ENCODE assay signal across 35 cellular contexts in genomic region chr22:20384171-20384570, GRCh38. TPM values are rescaled to one million over a fixed set of nuclear protein-coding genes. Genes with fewer than 3 reads are reported as not detected.
A peak's percentile ranks its signal among the peaks of the same experiment; 100 is the strongest.
DNase-seq lines count a peak whose midpoint lies in the region; ATAC-seq, FAIRE-seq and TF ChIP-seq lines count a peak whose summit lies in the region.
"Had no signal": no experiment of that assay in that cellular context is flagged by ENCODE, and none has a peak within 500 bp of the region (broad histone marks: within the 10 kb centered on the region; RNA-seq: fewer than 3 reads in every experiment).

No MANE protein-coding gene starts in this region.

- FAIRE-seq in astrocyte (lab: Jason Lieb, UNC), result no peak
- no peak for FAIRE-seq in K562 (lab: Jason Lieb, UNC)
- FAIRE-seq: A204.1, A549, D721Med had no signal

- DNase-seq in astrocyte (ENCODE audit: low read depth), result no peak
- no peak for DNase-seq in K562 (ENCODE audit: extremely low read depth in 1 of 4, low spot score in 3 of 4)
- peak; percentile 1 for DNase-seq in ecto neural progenitor cell (ENCODE audit: low spot score)
- no peak for DNase-seq in chondrocyte (ENCODE audit: low spot score)
- DNase-seq in inferior parietal cortex (ENCODE audit: extremely low spot score), result no peak
- DNase-seq: 8988T; ACHN; AML-193; BE2C; C1 segment of cervical spinal cord; Caco-2; Calu3; CD4-positive, alpha-beta memory T cell; CD4-positive, alpha-beta T cell; CD4-positive, CD25-positive, alpha-beta regulatory T cell; CD8-positive, alpha-beta memory T cell; CD8-positive, alpha-beta T cell; COR-L47; DMS 273 treated with DMSO at 0.1 percent for 48 hours; DMS153; DMS53; DMS79; DMS79 treated with DMSO at 0.1 percent for 48 hours; DND-41; EL had no signal

- H3K9me3 Mint-ChIP-seq in astrocyte (ENCODE audit: unreplicated experiment) (no peaks in the 10 kb centered on the region), chondrocyte (ENCODE audit: low read depth) (peaks cover 3% of the 10 kb centered on the region)
- H3K9me3 Mint-ChIP-seq: CD4-positive, alpha-beta T cell had no signal

- no peaks in the 10 kb centered on the region for H3K9me1 ChIP-seq in K562 (ENCODE audit: control insufficient read depth, insufficient read depth, low read length)

- in situ Hi-C loops in K562 (cut with MboI), result no loop called here

- TF ChIP-seq CTCF in astrocyte (IDR thresholded peaks at IDR 0.05; ENCODE audit: insufficient read depth, low read depth, low read length), result no peak
- TF ChIP-seq CTCF in K562 (IDR thresholded peaks at IDR 0.05 in 2 of 3, conservative IDR thresholded peaks at IDR 0.05 in 1 of 3; ENCODE audit: insufficient read depth in 2 of 3, low read depth in 1 of 3, low read length in 3 of 3), result no peak
- no peak for TF ChIP-seq CTCF in chondrocyte (IDR thresholded peaks at IDR 0.05)

- H3K79me2 ChIP-seq in astrocyte (ENCODE audit: insufficient read depth, low read length), result no peaks in the 10 kb centered on the region
- no peaks in the 10 kb centered on the region for H3K79me2 ChIP-seq in K562 (ENCODE audit: control insufficient read depth, insufficient read depth, low read length)

- WGBS in K562 (ENCODE audit: insufficient coverage, low coverage, missing lambda C conversion rate), result under 1% methylated on average over 2 of the region's 2 CpGs

- TF ChIP-seq RAD21 in K562 (CRISPR knock-in tag; conservative IDR thresholded peaks at IDR 0.05 in 1 of 2, IDR thresholded peaks at IDR 0.05 in 1 of 2), result no peak

- intact Hi-C loops in K562 (cut with micrococcal nuclease), result no loop called here

- no peak overlapping the region for H3K9ac ChIP-seq in astrocyte (ENCODE audit: low read length)
- no peak overlapping the region for H3K9ac ChIP-seq in K562 (ENCODE audit: insufficient read depth in 1 of 2, low read depth in 2 of 2, low read length in 2 of 2)
- H3K9ac ChIP-seq: BLaER1; BLaER1 treated with 17β-estradiol and CSF1 and Interleukin-3, amounts not matched to agents 10 nM and 100 nM had no signal

- no peak for TF ChIP-seq POLR2A in K562 (conservative IDR thresholded peaks at IDR 0.05)

- H3K4me1 Mint-ChIP-seq in astrocyte (ENCODE audit: low read depth, unreplicated experiment) (no peaks in the 10 kb centered on the region), chondrocyte (ENCODE audit: low read depth) (no peaks in the 10 kb centered on the region)
- H3K4me1 Mint-ChIP-seq: B cell; CD4-positive, alpha-beta memory T cell; CD8-positive, alpha-beta memory T cell had no signal

- H4K20me1 ChIP-seq in astrocyte (ENCODE audit: insufficient read depth, low read length), result no peaks in the 10 kb centered on the region
- H4K20me1 ChIP-seq in K562 (replicated peaks; ENCODE audit: control insufficient read depth, insufficient read depth, low read length), result no peaks in the 10 kb centered on the region
- H4K20me1 ChIP-seq: BLaER1; BLaER1 treated with 17β-estradiol and CSF1 and Interleukin-3, amounts not matched to agents 10 nM and 100 nM had no signal

- peaks cover 2% of the 10 kb centered on the region for H3K9me3 ChIP-seq in astrocyte (ENCODE audit: insufficient read depth, low read depth, low read length)
- peaks cover 7% of the 10 kb centered on the region for H3K9me3 ChIP-seq in K562 (replicated peaks; ENCODE audit: control insufficient read depth, insufficient read depth, low read depth, low read length)
- H3K9me3 ChIP-seq: A549, BE2C, Caco-2 had no signal

- ATAC-seq in K562 (no peak), GM19467 (IDR thresholded peaks at IDR 0.05; ENCODE audit: unreplicated experiment) (no peak)
- ATAC-seq: A549; CD8-positive, alpha-beta T cell had no signal

- no peaks in the 10 kb centered on the region for H3K4me1 ChIP-seq in astrocyte (ENCODE audit: insufficient read depth, low read length)
- H3K4me1 ChIP-seq in K562 (replicated peaks in 1 of 2; ENCODE audit: control insufficient read depth in 2 of 2, insufficient read depth in 2 of 2, low read length in 2 of 2), result no peaks in the 10 kb centered on the region
- H3K4me1 ChIP-seq: A549, BE2C, BLaER1, Caco-2 had no signal

- H3K36me3 ChIP-seq in astrocyte (ENCODE audit: insufficient read depth, low read length) (no peaks in the 10 kb centered on the region), K562 (ENCODE audit: control insufficient read depth, insufficient read depth, low read length) (no peaks in the 10 kb centered on the region)
- H3K36me3 ChIP-seq: BE2C; BLaER1; BLaER1 treated with 17β-estradiol and CSF1 and Interleukin-3, amounts not matched to agents 10 nM and 100 nM had no signal

- POLR2A ChIA-PET in K562 (lab: Yijun Ruan, JAX), result interaction anchor here (1.0 to 4.0 kb wide), 2 partner anchors 11 to 19 kb away, joined by 3 to 32 read pairs; partner anchors contain the start of gene ZNF74

- BruUV-seq in K562 (replicated peaks; lab: Mats Ljungman, UMichigan), result no TSS peak

- H3K27ac ChIP-seq in astrocyte (ENCODE audit: low read depth, low read length) (no peak overlapping the region), K562 (ENCODE audit: extremely low read depth, low read depth, low read length) (no peak overlapping the region)
- H3K27ac ChIP-seq: 22Rv1; A549; BLaER1; BLaER1 treated with 17β-estradiol and CSF1 and Interleukin-3, amounts not matched to agents 10 nM and 100 nM; C4-2B had no signal

- H3K36me3 Mint-ChIP-seq in astrocyte (ENCODE audit: low read depth, unreplicated experiment) (no peaks in the 10 kb centered on the region), chondrocyte (ENCODE audit: low read depth) (no peaks in the 10 kb centered on the region)
- H3K36me3 Mint-ChIP-seq: CD14-positive monocyte; CD4-positive, alpha-beta memory T cell; CD4-positive, CD25-positive, alpha-beta regulatory T cell; CD8-positive, alpha-beta T cell had no signal

- H3K4me2 ChIP-seq in astrocyte (ENCODE audit: low read length) (no peak overlapping the region), K562 (ENCODE audit: insufficient read depth, low read length) (no peak overlapping the region)
- H3K4me2 ChIP-seq: A549; BLaER1; BLaER1 treated with 17β-estradiol and CSF1 and Interleukin-3, amounts not matched to agents 10 nM and 100 nM had no signal

- H3K4me3 ChIP-seq in astrocyte (ENCODE audit: insufficient read depth, low read depth, low read length), result no peak overlapping the region
- H3K4me3 ChIP-seq in K562, result no peak overlapping the region
- H3K4me3 ChIP-seq: A549; BLaER1; BLaER1 treated with 17β-estradiol and CSF1 and Interleukin-3, amounts not matched to agents 10 nM and 100 nM had no signal

- no peak for TF ChIP-seq EP300 in K562 (IDR thresholded peaks at IDR 0.05; ENCODE audit: low read length)

- peaks cover 23% of the 10 kb centered on the region for H3K27me3 ChIP-seq in astrocyte (ENCODE audit: insufficient read depth, low read length)
- peaks cover 44 to 47% of the 10 kb centered on the region in 2 experiments for H3K27me3 ChIP-seq in K562 (ENCODE audit: control insufficient read depth in 2 of 2, insufficient read depth in 2 of 2, low read length in 2 of 2)
- H3K27me3 ChIP-seq: BE2C; BLaER1; BLaER1 treated with 17β-estradiol and CSF1 and Interleukin-3, amounts not matched to agents 10 nM and 100 nM had no signal

- peak overlapping the region; percentile 3 for H3K4me3 Mint-ChIP-seq in astrocyte (ENCODE audit: unreplicated experiment)
- no peak overlapping the region for H3K4me3 Mint-ChIP-seq in chondrocyte (ENCODE audit: unreplicated experiment)
- H3K4me3 Mint-ChIP-seq: B cell; CD14-positive monocyte; CD4-positive, alpha-beta memory T cell; CD4-positive, alpha-beta T cell; CD4-positive, CD25-positive, alpha-beta regulatory T cell; CD8-positive, alpha-beta memory T cell; CD8-positive, alpha-beta T cell had no signal

- CTCF ChIA-PET in K562 (lab: Yijun Ruan, JAX; ENCODE audit: low intra/inter-chr PET ratio), result no interaction called here

- H3K27me3 Mint-ChIP-seq in astrocyte (ENCODE audit: low read depth, unreplicated experiment) (peaks cover 15% of the 10 kb centered on the region), chondrocyte (ENCODE audit: low read depth) (peaks cover 27% of the 10 kb centered on the region)
- H3K27me3 Mint-ChIP-seq: CD4-positive, alpha-beta T cell had no signal

- H3K27ac Mint-ChIP-seq in astrocyte (ENCODE audit: unreplicated experiment) (no peak overlapping the region), chondrocyte (ENCODE audit: unreplicated experiment) (no peak overlapping the region)
- H3K27ac Mint-ChIP-seq: B cell; CD14-positive monocyte; CD4-positive, alpha-beta memory T cell; CD4-positive, alpha-beta T cell; CD4-positive, CD25-positive, alpha-beta regulatory T cell; CD8-positive, alpha-beta memory T cell; CD8-positive, alpha-beta T cell had no signal

- H2AFZ ChIP-seq in astrocyte (ENCODE audit: low read depth, low read length) (no peak overlapping the region), K562 (ENCODE audit: low read depth, low read length) (no peak overlapping the region)

RNA-seq across cellular contexts. Expression of gene ZNF74, which starts 9.8 kb away (rescaled TPM):
- total RNA-seq in astrocyte (14.2 and 14.3 TPM in 2 replicates), K562 (2014; rRNA removed) (49.2 and 56.7 TPM in 2 replicates), K562 (2014; rRNA removed; fragmentation: Illumina TruSeq; extraction: Trizol) (17.4 and 20.5 TPM in 2 replicates), K562 (2015; rRNA removed; fragmentation: Illumina TruSeq; extraction: Trizol) (31.5 and 32.5 TPM in 2 replicates), K562 (2021) (53.5 and 55.7 TPM in 2 replicates), chondrocyte (12.7 to 15.7 TPM (median 13.6 TPM) in 3 replicates)
- total RNA-seq in K562 (2011; cell fraction: chromatin; rRNA removed; ENCODE audit: low replicate concordance), result 36.8 and 68.2 TPM in 2 replicates
- total RNA-seq in K562 (2011; cell fraction: nucleolus; rRNA removed), result 55.4 and 63.2 TPM in 2 replicates
- total RNA-seq in K562 (2011; cell fraction: nucleoplasm; rRNA removed), result 50.2 and 53.7 TPM in 2 replicates
- polyA plus RNA-seq in K562 (2011; rRNA removed) (33.8 and 49.7 TPM in 2 replicates), K562 (2014; fragmentation: Illumina TruSeq; extraction: Trizol) (22.8 and 24.5 TPM in 2 replicates), K562 (2014; fragmentation: Nextera tagmentation; extraction: Ambion mirVana) (1 to 10 TPM; 2.4 to 3.7 TPM), K562 (2014; rRNA removed) (37.1 and 62.8 TPM in 2 replicates)
- 56.9 and 67.4 TPM in 2 replicates for polyA plus RNA-seq in K562 (2011; cell fraction: cytosol; rRNA removed)
- 42.8 and 56.1 TPM in 2 replicates for polyA plus RNA-seq in K562 (2011; cell fraction: nucleus; rRNA removed)
- 31.5 and 39.9 TPM in 2 replicates for polyA plus RNA-seq in K562 (2012)
- 32.6 and 33.0 TPM in 2 replicates for polyA minus RNA-seq in K562 (2011; rRNA and poly(A)+ RNA removed)
- polyA minus RNA-seq in K562 (2011; cell fraction: cytosol; rRNA and poly(A)+ RNA removed), result 39.3 and 58.2 TPM in 2 replicates
- polyA minus RNA-seq in K562 (2011; cell fraction: nucleus; rRNA and poly(A)+ RNA removed), result 23.6 and 28.3 TPM in 2 replicates

RNA-seq across cellular contexts. Expression of gene SCARF2, which starts 53.5 kb away (rescaled TPM):
- total RNA-seq in astrocyte (17.3 and 22.5 TPM in 2 replicates), K562 (2014; rRNA removed) (0.20 and 0.32 TPM in 2 replicates), K562 (2014; rRNA removed; fragmentation: Illumina TruSeq; extraction: Trizol) (not detected in 2 replicates), K562 (2015; rRNA removed; fragmentation: Illumina TruSeq; extraction: Trizol) (not detected in 2 replicates), K562 (2021) (0.13 and 0.29 TPM in 2 replicates), chondrocyte (56.5 to 88.8 TPM (median 86.5 TPM) in 3 replicates)
- 0.65 TPM in 1 of 2 replicates, not detected in the other for total RNA-seq in K562 (2011; cell fraction: chromatin; rRNA removed; ENCODE audit: low replicate concordance)
- 0.50 and 0.92 TPM in 2 replicates for total RNA-seq in K562 (2011; cell fraction: nucleolus; rRNA removed)
- 0.15 TPM in 2 replicates for total RNA-seq in K562 (2011; cell fraction: nucleoplasm; rRNA removed)
- polyA plus RNA-seq in K562 (2011; rRNA removed) (0.06 and 0.26 TPM in 2 replicates), K562 (2014; fragmentation: Illumina TruSeq; extraction: Trizol) (not detected in 2 replicates), K562 (2014; fragmentation: Nextera tagmentation; extraction: Ambion mirVana) (not detected), K562 (2014; rRNA removed) (0.13 and 0.23 TPM in 2 replicates)
- polyA plus RNA-seq in K562 (2011; cell fraction: cytosol; rRNA removed), result 0.15 and 0.25 TPM in 2 replicates
- 0.61 and 0.65 TPM in 2 replicates for polyA plus RNA-seq in K562 (2011; cell fraction: nucleus; rRNA removed)
- 0.21 and 1.3 TPM in 2 replicates for polyA plus RNA-seq in K562 (2012)
- not detected in 2 replicates for polyA minus RNA-seq in K562 (2011; rRNA and poly(A)+ RNA removed)
- polyA minus RNA-seq in K562 (2011; cell fraction: cytosol; rRNA and poly(A)+ RNA removed), result not detected in 2 replicates
- polyA minus RNA-seq in K562 (2011; cell fraction: nucleus; rRNA and poly(A)+ RNA removed), result 0.22 and 0.27 TPM in 2 replicates
